Comparison of ENCODE assay signal across 5 cellular contexts in genomic region chr5:124572973-124573372, GRCh38.
"Had no signal": no experiment of that assay in that cellular context is flagged by ENCODE, and none has a peak within 500 bp of the region (broad histone marks: within the 10 kb centered on the region; RNA-seq: fewer than 3 reads in every experiment).

No MANE protein-coding gene starts in this region.

- H3K4me3 ChIP-seq: body of pancreas had no signal

- DNase-seq: activated CD4-positive, alpha-beta T cell treated with anti-CD3 and anti-CD28 coated beads, Interleukin-2, amount 50 U/mL, for 1 hour; central memory CD4-positive, alpha-beta T cell; stimulated activated CD4-positive, alpha-beta T cell treated with anti-CD3 and anti-CD28 coated beads, Interleukin-15, amount 100 ng/mL, for 24 hours; stimulated activated CD4-positive, alpha-beta T cell treated with anti-CD3 and anti-CD28 coated beads, Interleukin-4, amount 100 ng/mL, for 24 hours had no signal

- H3K9me3 ChIP-seq: body of pancreas had no signal

- H3K27me3 ChIP-seq: body of pancreas had no signal

- ATAC-seq: body of pancreas had no signal
